ENCODE assay signal across 28 cellular contexts in the genomic region with DNA sequence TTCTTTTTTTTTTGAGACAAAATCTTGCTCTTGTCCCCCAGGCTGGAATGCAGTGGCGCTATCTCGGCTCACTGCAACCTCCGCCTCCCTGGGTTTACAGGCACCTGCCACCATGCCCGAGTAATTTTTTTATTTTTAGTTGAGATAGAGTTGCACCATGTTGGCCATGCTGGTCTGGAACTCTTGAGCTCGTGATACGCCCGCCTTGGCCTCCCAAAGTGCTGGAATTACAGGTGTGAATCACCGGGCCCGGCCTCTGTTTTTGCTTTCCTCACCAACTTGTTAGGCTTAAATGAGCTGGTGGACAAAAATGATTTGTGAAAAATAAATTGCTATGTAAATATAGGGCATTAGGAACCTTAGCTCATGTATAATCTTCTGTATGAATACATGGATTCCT. TPM values are rescaled to one million over a fixed set of nuclear protein-coding genes. Genes with fewer than 3 reads are reported as not detected.
"Had no signal": no experiment of that assay in that cellular context is flagged by ENCODE, and none has a peak within 500 bp of the region (broad histone marks: within the 10 kb centered on the region; RNA-seq: fewer than 3 reads in every experiment).

No MANE protein-coding gene starts in this region.

- H3K4me3 Mint-ChIP-seq: stimulated activated effector memory CD8-positive, alpha-beta T cell treated with anti-CD3 and anti-CD28 coated beads, Interleukin-12 subunit alpha, Interleukin-12 subunit beta, amount 100 ng/mL, for 72 hours; stimulated activated memory B cell treated with anti-CD40 and anti-IgM and Interleukin-4, amounts not matched to agents 10 μg/mL and 1 μg/mL and 100 μg/mL, for 72 hours; stimulated activated naive B cell treated with anti-CD40 and anti-IgM and Interleukin-4, amounts not matched to agents 10 μg/mL and 1 μg/mL and 100 μg/mL, for 72 hours; stimulated activated naive CD8-positive, alpha-beta T cell treated with anti-CD3 and anti-CD28 coated beads, Interleukin-15, amount 100 ng/mL, for 72 hours; stimulated activated naive CD8-positive, alpha-beta T cell treated with anti-CD3 and anti-CD28 coated beads, Interleukin-15, Interleukin-2, amounts not matched to agents 100 ng/mL and 50 ng/mL, for 24 hours; type B pancreatic cell had no signal

- ATAC-seq: stimulated activated effector memory CD8-positive, alpha-beta T cell treated with anti-CD3 and anti-CD28 coated beads, Interleukin-12 subunit alpha, Interleukin-12 subunit beta, amount 100 ng/mL, for 72 hours; stimulated activated memory B cell treated with anti-CD40 and anti-IgM and Interleukin-4, amounts not matched to agents 10 μg/mL and 1 μg/mL and 100 μg/mL, for 72 hours; stimulated activated naive B cell treated with anti-CD40 and anti-IgM and Interleukin-4, amounts not matched to agents 10 μg/mL and 1 μg/mL and 100 μg/mL, for 72 hours; stimulated activated naive CD8-positive, alpha-beta T cell treated with anti-CD3 and anti-CD28 coated beads, Interleukin-15, amount 100 ng/mL, for 72 hours; stimulated activated naive CD8-positive, alpha-beta T cell treated with anti-CD3 and anti-CD28 coated beads, Interleukin-15, Interleukin-2, amounts not matched to agents 100 U/mL and 50 U/mL, for 24 hours; upper lobe of right lung had no signal

- H3K27me3 Mint-ChIP-seq: stimulated activated memory B cell treated with anti-CD40 and anti-IgM and Interleukin-4, amounts not matched to agents 10 μg/mL and 1 μg/mL and 100 μg/mL, for 72 hours; stimulated activated naive B cell treated with anti-CD40 and anti-IgM and Interleukin-4, amounts not matched to agents 10 μg/mL and 1 μg/mL and 100 μg/mL, for 72 hours; stimulated activated naive CD8-positive, alpha-beta T cell treated with anti-CD3 and anti-CD28 coated beads, Interleukin-15, amount 100 ng/mL, for 72 hours; stimulated activated naive CD8-positive, alpha-beta T cell treated with anti-CD3 and anti-CD28 coated beads, Interleukin-15, Interleukin-2, amounts not matched to agents 100 ng/mL and 50 ng/mL, for 24 hours had no signal

- H3K36me3 ChIP-seq: stomach, suprapubic skin, thoracic aorta, thyroid gland, tibial artery, tibial nerve, transverse colon, upper lobe of left lung, upper lobe of right lung, uterus, vagina had no signal

- H3K36me3 Mint-ChIP-seq: stimulated activated memory B cell treated with anti-CD40 and anti-IgM and Interleukin-4, amounts not matched to agents 10 μg/mL and 1 μg/mL and 100 μg/mL, for 72 hours; type B pancreatic cell had no signal

- DNase-seq: stimulated activated CD4-positive, alpha-beta T cell treated with anti-CD3 and anti-CD28 coated beads, Interleukin-2, amount 100 ng/mL, for 48 hours; stimulated activated CD4-positive, alpha-beta T cell treated with anti-CD3 and anti-CD28 coated beads, Interleukin-4, amount 100 ng/mL, for 1 hour; stimulated activated CD4-positive, alpha-beta T cell treated with anti-CD3 and anti-CD28 coated beads, Interleukin-4, amount 100 ng/mL, for 24 hours; stimulated activated CD4-positive, alpha-beta T cell treated with anti-CD3 and anti-CD28 coated beads, Interleukin-4, amount 100 ng/mL, for 4 hours; stimulated activated CD8-positive, alpha-beta memory T cell treated with anti-CD3 and anti-CD28 coated beads, Interleukin-4, amount 100 ng/mL, for 48 hours; stimulated activated naive B cell treated with anti-CD40 and anti-IgM and Interleukin-4, amounts not matched to agents 10 μg/mL and 1 μg/mL and 100 μg/mL, for 72 hours; stimulated activated naive CD4-positive, alpha-beta T cell; stimulated activated naive CD4-positive, alpha-beta T cell treated with Interleukin-2 at 50 U/mL for 16 hours; stimulated activated naive CD8-positive, alpha-beta T cell treated with anti-CD3 and anti-CD28 coated beads, Interleukin-15, amount 100 ng/mL, for 72 hours; stimulated activated naive CD8-positive, alpha-beta T cell treated with anti-CD3 and anti-CD28 coated beads, Interleukin-15, Interleukin-2, amounts not matched to agents 100 U/mL and 50 U/mL, for 24 hours; stomach; substantia nigra; testis; thyroid gland; tibial artery; transverse colon; upper lobe of left lung; upper lobe of right lung; uterus had no signal

- H3K4me3 ChIP-seq: stomach, suprapubic skin, testis, thoracic aorta, thyroid gland, tibial artery, tibial nerve, transverse colon, upper lobe of left lung, upper lobe of right lung, uterus, vagina had no signal

- H3K27ac ChIP-seq: stomach, suprapubic skin, testis, thoracic aorta, thyroid gland, tibial artery, tibial nerve, transverse colon, upper lobe of left lung, upper lobe of right lung, uterus, vagina had no signal

- H3K27ac Mint-ChIP-seq: stimulated activated effector memory CD8-positive, alpha-beta T cell treated with anti-CD3 and anti-CD28 coated beads, Interleukin-12 subunit alpha, Interleukin-12 subunit beta, amount 100 ng/mL, for 72 hours; stimulated activated memory B cell treated with anti-CD40 and anti-IgM and Interleukin-4, amounts not matched to agents 10 μg/mL and 1 μg/mL and 100 μg/mL, for 72 hours; stimulated activated naive B cell treated with anti-CD40 and anti-IgM and Interleukin-4, amounts not matched to agents 10 μg/mL and 1 μg/mL and 100 μg/mL, for 72 hours; stimulated activated naive CD8-positive, alpha-beta T cell treated with anti-CD3 and anti-CD28 coated beads, Interleukin-15, amount 100 ng/mL, for 72 hours; stimulated activated naive CD8-positive, alpha-beta T cell treated with anti-CD3 and anti-CD28 coated beads, Interleukin-15, Interleukin-2, amounts not matched to agents 100 ng/mL and 50 ng/mL, for 24 hours; type B pancreatic cell had no signal

- H3K27me3 ChIP-seq: stomach, suprapubic skin, testis, thyroid gland, tibial nerve, transverse colon, upper lobe of left lung, upper lobe of right lung, uterus, vagina had no signal

- H3K9me3 ChIP-seq: stomach, suprapubic skin, testis, thoracic aorta, thyroid gland, tibial artery, tibial nerve, transverse colon, upper lobe of left lung, upper lobe of right lung, uterus, vagina had no signal

RNA-seq across cellular contexts. Expression of gene MEI1, which starts 3.5 kb away (rescaled TPM):
- total RNA-seq: temporal lobe had no signal
